In genomic region chr17:64607862-64608565, GRCh38 we compare ENCODE assay signal across 24 cellular contexts. TPM values are rescaled to one million over a fixed set of nuclear protein-coding genes. Genes with fewer than 3 reads are reported as not detected.
DNase-seq lines count a peak whose midpoint lies in the region; ATAC-seq, FAIRE-seq and TF ChIP-seq lines count a peak whose summit lies in the region.
"Had no signal": no experiment of that assay in that cellular context is flagged by ENCODE, and none has a peak within 500 bp of the region (broad histone marks: within the 10 kb centered on the region; RNA-seq: fewer than 3 reads in every experiment).

No MANE protein-coding gene starts in this region.

- H3K4me2 ChIP-seq in GM23248 (ENCODE audit: unreplicated experiment) (peak overlapping the region; percentile 50), astrocyte (ENCODE audit: low read length) (peak overlapping the region; percentile 64)
- H3K4me2 ChIP-seq: neural progenitor cell had no signal

- TF ChIP-seq CTCF in astrocyte (IDR thresholded peaks at IDR 0.05; ENCODE audit: insufficient read depth, low read depth, low read length) = no peak
- TF ChIP-seq CTCF in natural killer cell (IDR thresholded peaks at IDR 0.05) = no peak

- no peak overlapping the region for H3K9ac ChIP-seq in GM23248
- no peak overlapping the region for H3K9ac ChIP-seq in astrocyte (ENCODE audit: low read length)
- H3K9ac ChIP-seq: neural progenitor cell had no signal

- intact Hi-C loops in activated CD4-positive, alpha-beta T cell treated with anti-CD3 and anti-CD28 coated beads, Interleukin-2, amount 10 ng/mL, durations not matched to agents 24 days and 14 days (cut with micrococcal nuclease) = loop anchor here (1.0 to 2.0 kb wide), 4 partner anchors 20 to 41 kb away; no protein-coding TSS in a partner anchor
- intact Hi-C loops in natural killer cell (cut with micrococcal nuclease) = no loop called here

- FAIRE-seq in astrocyte (lab: Jason Lieb, UNC) = no peak
- FAIRE-seq: A204.1, GM18507 had no signal

- H2AFZ ChIP-seq in GM23248 = no peak overlapping the region
- no peak overlapping the region for H2AFZ ChIP-seq in astrocyte (ENCODE audit: low read depth, low read length)
- H2AFZ ChIP-seq: neural progenitor cell had no signal

- peaks cover 19% of the 10 kb centered on the region for H3K4me1 Mint-ChIP-seq in activated CD4-positive, alpha-beta T cell treated with anti-CD3 and anti-CD28 coated beads, Interleukin-2, amount 10 ng/mL, durations not matched to agents 24 days and 14 days
- peaks cover 31% of the 10 kb centered on the region for H3K4me1 Mint-ChIP-seq in astrocyte (ENCODE audit: low read depth, unreplicated experiment)
- peaks cover 27 to 31% of the 10 kb centered on the region in 2 donors for H3K4me1 Mint-ChIP-seq in natural killer cell

- no peaks in the 10 kb centered on the region for H3K27me3 Mint-ChIP-seq in activated CD4-positive, alpha-beta T cell treated with anti-CD3 and anti-CD28 coated beads, Interleukin-2, amount 10 ng/mL, durations not matched to agents 24 days and 14 days
- H3K27me3 Mint-ChIP-seq in astrocyte (ENCODE audit: low read depth, unreplicated experiment) (no peaks in the 10 kb centered on the region), natural killer cell (ENCODE audit: low read depth in 2 of 2) (no peaks in the 10 kb centered on the region)
- H3K27me3 Mint-ChIP-seq: activated CD4-positive, alpha-beta T cell treated with anti-CD3 and anti-CD28 coated beads, Interleukin-2, amount 10 ng/mL, durations not matched to agents 7 days and 5 days; stimulated activated memory B cell treated with anti-CD40 and anti-IgM and Interleukin-4, amounts not matched to agents 10 μg/mL and 1 μg/mL and 100 μg/mL, for 72 hours had no signal

- H3F3A ChIP-seq in GM23248 (ENCODE audit: insufficient read depth) = peaks cover 81% of the 10 kb centered on the region

- peak overlapping the region; percentile 32 for H3K4me3 Mint-ChIP-seq in activated CD4-positive, alpha-beta T cell treated with anti-CD3 and anti-CD28 coated beads, Interleukin-2, amount 10 ng/mL, durations not matched to agents 24 days and 14 days
- H3K4me3 Mint-ChIP-seq in astrocyte (ENCODE audit: unreplicated experiment) (no peak overlapping the region), natural killer cell (no peak overlapping the region)
- H3K4me3 Mint-ChIP-seq: activated CD4-positive, alpha-beta T cell treated with anti-CD3 and anti-CD28 coated beads, Interleukin-2, amount 10 ng/mL, durations not matched to agents 7 days and 5 days; mesothelial cell of epicardium; neural progenitor cell; stimulated activated memory B cell treated with anti-CD40 and anti-IgM and Interleukin-4, amounts not matched to agents 10 μg/mL and 1 μg/mL and 100 μg/mL, for 72 hours had no signal

- H3K9me3 ChIP-seq in GM23248 (ENCODE audit: low read depth) (no peaks in the 10 kb centered on the region), astrocyte (ENCODE audit: insufficient read depth, low read depth, low read length) (no peaks in the 10 kb centered on the region)
- H3K9me3 ChIP-seq: ascending aorta, colonic mucosa, gastrocnemius medialis, tibial artery had no signal

- H3K4me1 ChIP-seq in GM23248 (ENCODE audit: insufficient read depth) (peaks cover 52% of the 10 kb centered on the region), astrocyte (ENCODE audit: insufficient read depth, low read length) (peaks cover 13% of the 10 kb centered on the region)
- H3K4me1 ChIP-seq: colonic mucosa had no signal

- H3K4me3 ChIP-seq in GM23248 (no peak overlapping the region), astrocyte (ENCODE audit: insufficient read depth, low read depth, low read length) (no peak overlapping the region)
- H3K4me3 ChIP-seq: ascending aorta, colonic mucosa, gastrocnemius medialis, neural progenitor cell, tibial artery had no signal

- in situ Hi-C loops in GM23248 (cut with MboI) = no loop called here

- no peak for DNase-seq in activated CD4-positive, alpha-beta T cell treated with anti-CD3 and anti-CD28 coated beads, Interleukin-2, amount 10 ng/mL, durations not matched to agents 24 days and 14 days
- no peak for DNase-seq in activated CD4-positive, alpha-beta T cell treated with anti-CD3 and anti-CD28 coated beads for 1 hour
- peak; percentile 31 for DNase-seq in GM23248
- DNase-seq in astrocyte (ENCODE audit: low read depth) = no peak
- DNase-seq in natural killer cell = no peak
- DNase-seq in NCI-H2227 (lab: John Stamatoyannopoulos, UW; ENCODE audit: unreplicated experiment) = no peak
- no peak for DNase-seq in dedifferentiated amniotic fluid mesenchymal stem cell (ENCODE audit: extremely low spot score)
- DNase-seq in stimulated activated CD4-positive, alpha-beta T cell treated with anti-CD3 and anti-CD28 coated beads, Interleukin-2, amount 100 ng/mL, for 24 hours = no peak
- DNase-seq: activated CD4-positive, alpha-beta T cell treated with anti-CD3 and anti-CD28 coated beads, Interleukin-2, amount 10 ng/mL, durations not matched to agents 7 days and 5 days; colonic mucosa; DMS79; gastrocnemius medialis; left cardiac atrium; NCI-H1417; NCI-H774; tibial artery had no signal

- peak in 1 of 3 donors; percentile 15 for ATAC-seq in natural killer cell
- ATAC-seq: gastrocnemius medialis; left cardiac atrium; Panc1; stimulated activated memory B cell treated with anti-CD40 and anti-IgM and Interleukin-4, amounts not matched to agents 10 μg/mL and 1 μg/mL and 100 μg/mL, for 72 hours had no signal

- H3K27ac Mint-ChIP-seq in activated CD4-positive, alpha-beta T cell treated with anti-CD3 and anti-CD28 coated beads, Interleukin-2, amount 10 ng/mL, durations not matched to agents 24 days and 14 days = peak overlapping the region; percentile 78
- H3K27ac Mint-ChIP-seq in astrocyte (ENCODE audit: unreplicated experiment) (peak overlapping the region; percentile 50), natural killer cell (peak overlapping the region; percentile 52 to 80)
- H3K27ac Mint-ChIP-seq: neural progenitor cell; stimulated activated memory B cell treated with anti-CD40 and anti-IgM and Interleukin-4, amounts not matched to agents 10 μg/mL and 1 μg/mL and 100 μg/mL, for 72 hours had no signal

- WGBS in GM23248 (ENCODE audit: low coverage in 1 of 2, low lambda C conversion rate in 2 of 2, missing lambda C conversion rate in 2 of 2), 2 experiments = 93 to 100% methylated on average over 2 of the region's 2 CpGs

- no peaks in the 10 kb centered on the region for H3K9me2 ChIP-seq in GM23248 (ENCODE audit: insufficient read depth)

- H4K20me1 ChIP-seq in GM23248 (ENCODE audit: insufficient read depth) (peaks cover 61% of the 10 kb centered on the region), astrocyte (ENCODE audit: insufficient read depth, low read length) (peaks cover 66% of the 10 kb centered on the region)

- H3K36me3 ChIP-seq in GM23248 (ENCODE audit: low read depth) (peaks cover 5% of the 10 kb centered on the region; the same call in 1 of the 2 replicates), astrocyte (ENCODE audit: insufficient read depth, low read length) (peaks cover 3% of the 10 kb centered on the region)
- H3K36me3 ChIP-seq: ascending aorta, colonic mucosa, gastrocnemius medialis, neural progenitor cell, tibial artery had no signal

- H3K27me3 ChIP-seq in GM23248 (replicated peaks; ENCODE audit: insufficient read depth) (no peaks in the 10 kb centered on the region), astrocyte (ENCODE audit: insufficient read depth, low read length) (no peaks in the 10 kb centered on the region)
- H3K27me3 ChIP-seq: ascending aorta, colonic mucosa, gastrocnemius medialis, neural progenitor cell, tibial artery had no signal

- H3K79me2 ChIP-seq in GM23248 (ENCODE audit: insufficient read depth) (peaks cover 100% of the 10 kb centered on the region), astrocyte (ENCODE audit: insufficient read depth, low read length) (peaks cover 96% of the 10 kb centered on the region)

- H3K36me3 Mint-ChIP-seq in activated CD4-positive, alpha-beta T cell treated with anti-CD3 and anti-CD28 coated beads, Interleukin-2, amount 10 ng/mL, durations not matched to agents 24 days and 14 days (ENCODE audit: low read depth) = no peaks in the 10 kb centered on the region
- H3K36me3 Mint-ChIP-seq in astrocyte (ENCODE audit: low read depth, unreplicated experiment) (peaks cover 7% of the 10 kb centered on the region), natural killer cell (no peaks in the 10 kb centered on the region)
- H3K36me3 Mint-ChIP-seq: neural progenitor cell; stimulated activated memory B cell treated with anti-CD40 and anti-IgM and Interleukin-4, amounts not matched to agents 10 μg/mL and 1 μg/mL and 100 μg/mL, for 72 hours had no signal

- peaks cover 3% of the 10 kb centered on the region for H3K9me3 Mint-ChIP-seq in activated CD4-positive, alpha-beta T cell treated with anti-CD3 and anti-CD28 coated beads, Interleukin-2, amount 10 ng/mL, durations not matched to agents 24 days and 14 days
- H3K9me3 Mint-ChIP-seq in astrocyte (ENCODE audit: unreplicated experiment) (no peaks in the 10 kb centered on the region), natural killer cell (no peaks in the 10 kb centered on the region)
- H3K9me3 Mint-ChIP-seq: activated CD4-positive, alpha-beta T cell treated with anti-CD3 and anti-CD28 coated beads, Interleukin-2, amount 10 ng/mL, durations not matched to agents 7 days and 5 days; stimulated activated memory B cell treated with anti-CD40 and anti-IgM and Interleukin-4, amounts not matched to agents 10 μg/mL and 1 μg/mL and 100 μg/mL, for 72 hours had no signal

- H3K27ac ChIP-seq in GM23248 (peak overlapping the region; percentile 57), astrocyte (ENCODE audit: low read depth, low read length) (peak overlapping the region; percentile 62)
- H3K27ac ChIP-seq: ascending aorta, C4-2B, colonic mucosa, gastrocnemius medialis, neural progenitor cell, tibial artery had no signal

RNA-seq across cellular contexts. Expression of gene SMURF2, which starts 54.1 kb away (rescaled TPM):
- total RNA-seq in activated CD4-positive, alpha-beta T cell treated with anti-CD3 and anti-CD28 coated beads, Interleukin-2, amount 10 ng/mL, durations not matched to agents 24 days and 14 days = 10.3 and 11.3 TPM in 2 replicates
- 157 and 159 TPM in 2 replicates for total RNA-seq in GM23248 (2014; rRNA removed; shearing (Covaris generic))
- 50.8 and 54.3 TPM in 2 replicates for polyA plus RNA-seq in GM23248 (2016; fragmentation: Nextera tagmentation; extraction: Ambion mirVana)
- 104 and 126 TPM in 2 replicates for total RNA-seq in astrocyte
- 10 to 100 TPM; 43.8 to 54.5 (median 46.5) TPM for total RNA-seq in natural killer cell
